ENCODE assay signal across 24 cellular contexts in the genomic region with DNA sequence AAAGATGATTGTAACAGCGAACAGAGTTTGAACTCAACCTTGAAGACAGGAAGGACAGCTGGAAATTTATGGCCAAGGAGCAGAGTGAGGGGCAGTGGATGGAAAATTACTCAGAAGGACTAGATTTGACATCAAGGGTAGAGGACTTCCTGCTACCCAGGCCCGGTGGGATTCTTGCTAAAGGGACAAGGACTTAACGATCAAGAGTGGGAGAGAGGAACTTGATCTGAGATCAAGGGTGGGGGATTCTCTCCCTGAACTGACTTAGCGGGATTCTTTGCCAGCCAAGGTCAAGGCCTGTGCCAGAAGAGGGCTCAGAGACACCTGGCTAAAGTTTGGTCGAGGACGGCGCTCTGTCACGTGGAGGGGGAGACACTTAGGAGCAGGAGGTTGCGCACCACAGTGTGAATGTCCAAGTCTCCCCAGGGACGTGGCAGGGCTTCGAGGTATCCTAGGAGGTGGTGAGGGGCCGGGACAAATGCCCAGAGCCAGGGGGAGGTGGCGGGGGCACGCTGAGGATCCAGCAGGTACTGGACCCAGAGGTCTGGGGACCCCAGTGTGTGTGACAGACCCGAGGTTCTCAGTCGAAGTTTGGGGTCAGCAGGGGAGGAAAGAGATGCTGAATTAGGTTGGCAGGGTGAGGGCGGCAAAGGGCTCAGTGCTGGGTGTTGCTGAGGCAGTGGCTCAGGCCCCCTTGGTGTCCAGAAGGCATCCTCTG. TPM values are rescaled to one million over a fixed set of nuclear protein-coding genes. Genes with fewer than 3 reads are reported as not detected.
A peak's percentile ranks its signal among the peaks of the same experiment; 100 is the strongest.
DNase-seq lines count a peak whose midpoint lies in the region; ATAC-seq, FAIRE-seq and TF ChIP-seq lines count a peak whose summit lies in the region.
"Had no signal": no experiment of that assay in that cellular context is flagged by ENCODE, and none has a peak within 500 bp of the region (broad histone marks: within the 10 kb centered on the region; RNA-seq: fewer than 3 reads in every experiment).

No MANE protein-coding gene starts in this region.

- H3K27ac ChIP-seq in BLaER1 (no peak overlapping the region), kidney (ENCODE audit: low read depth in 2 of 2, low read length in 2 of 2) (no peak overlapping the region)
- H3K27ac ChIP-seq: GM23248, neutrophil, testis had no signal

- peaks cover 25% of the 10 kb centered on the region for H3K27me3 Mint-ChIP-seq in activated T-helper 17 cell treated with anti-CD3 and anti-CD28 coated beads, Interleukin-2, amount 50 U/mL, for 72 hours
- peaks cover 17% of the 10 kb centered on the region for H3K27me3 Mint-ChIP-seq in activated CD8-positive, alpha-beta T cell treated with anti-CD3 and anti-CD28 coated beads for 36 hours

- CTCF ChIA-PET in activated CD8-positive, alpha-beta T cell treated with anti-CD3 and anti-CD28 coated beads for 36 hours (lab: Charles Lee): no interaction called here

- H3K4me1 ChIP-seq in BLaER1 (peaks cover 30% of the 10 kb centered on the region), kidney (ENCODE audit: control insufficient read depth in 1 of 2, insufficient read depth in 1 of 2, low read depth in 1 of 2, low read length in 2 of 2) (no peaks in the 10 kb centered on the region)

- no peak for ATAC-seq in activated T-helper 17 cell treated with anti-CD3 and anti-CD28 coated beads, Interleukin-2, amount 50 U/mL, for 72 hours (replicated peaks)
- ATAC-seq in activated CD8-positive, alpha-beta T cell treated with anti-CD3 and anti-CD28 coated beads for 36 hours: no peak
- ATAC-seq: CD8-positive, alpha-beta T cell; GM12878 had no signal

- H3K36me3 Mint-ChIP-seq in activated T-helper 17 cell treated with anti-CD3 and anti-CD28 coated beads, Interleukin-2, amount 50 U/mL, for 72 hours (ENCODE audit: low read depth): no peaks in the 10 kb centered on the region
- no peaks in the 10 kb centered on the region for H3K36me3 Mint-ChIP-seq in activated CD8-positive, alpha-beta T cell treated with anti-CD3 and anti-CD28 coated beads for 36 hours (ENCODE audit: low read depth)
- H3K36me3 Mint-ChIP-seq: CD8-positive, alpha-beta T cell; mesothelial cell of epicardium had no signal

- FAIRE-seq in kidney (lab: Jason Lieb, UNC) (no peak), urothelium cell line (lab: Jason Lieb, UNC) (no peak)
- FAIRE-seq: frontal cortex, GM12878 had no signal

- H3K4me2 ChIP-seq in BLaER1: peak overlapping the region; percentile 18; the same call in 1 of the 2 replicates

- intact Hi-C loops in kidney (cut with DNase I): no loop called here
- intact Hi-C loops in posterior vena cava (cut with DNase I): no loop called here
- intact Hi-C loops in activated CD8-positive, alpha-beta T cell treated with anti-CD3 and anti-CD28 coated beads for 36 hours (cut with micrococcal nuclease): no loop called here

- H3K9me3 Mint-ChIP-seq in activated T-helper 17 cell treated with anti-CD3 and anti-CD28 coated beads, Interleukin-2, amount 50 U/mL, for 72 hours: no peaks in the 10 kb centered on the region
- no peaks in the 10 kb centered on the region for H3K9me3 Mint-ChIP-seq in activated CD8-positive, alpha-beta T cell treated with anti-CD3 and anti-CD28 coated beads for 36 hours
- H3K9me3 Mint-ChIP-seq: CD8-positive, alpha-beta T cell; mesothelial cell of epicardium; T-helper 1 cell treated with Interleukin-12 subunit alpha and Interleukin-12 subunit beta and Interleukin-4 antibody, amounts not matched to agents 30 μg/mL and 1 μg/mL, for 36 hours had no signal

- H3K27ac Mint-ChIP-seq in activated T-helper 17 cell treated with anti-CD3 and anti-CD28 coated beads, Interleukin-2, amount 50 U/mL, for 72 hours: peak overlapping the region; percentile 9
- no peak overlapping the region for H3K27ac Mint-ChIP-seq in activated CD8-positive, alpha-beta T cell treated with anti-CD3 and anti-CD28 coated beads for 36 hours
- H3K27ac Mint-ChIP-seq: CD8-positive, alpha-beta T cell; mesothelial cell of epicardium; T-helper 1 cell treated with Interleukin-12 subunit alpha and Interleukin-12 subunit beta and Interleukin-4 antibody, amounts not matched to agents 30 μg/mL and 1 μg/mL, for 36 hours had no signal

- H3K4me3 ChIP-seq in BLaER1 (no peak overlapping the region), kidney (ENCODE audit: low read length in 2 of 2) (no peak overlapping the region)
- H3K4me3 ChIP-seq: GM12878, GM23248, testis had no signal

- POLR2A ChIA-PET in activated CD8-positive, alpha-beta T cell treated with anti-CD3 and anti-CD28 coated beads for 36 hours (lab: Charles Lee): no interaction called here

- no peaks in the 10 kb centered on the region for H3K36me3 ChIP-seq in BLaER1
- no peaks in the 10 kb centered on the region for H3K36me3 ChIP-seq in kidney (ENCODE audit: control insufficient read depth in 1 of 2, insufficient read depth in 2 of 2, low read length in 2 of 2)
- H3K36me3 ChIP-seq: neutrophil had no signal

- H3K9me3 ChIP-seq in BLaER1 (no peaks in the 10 kb centered on the region), kidney (ENCODE audit: control insufficient read depth in 1 of 2, low read length in 2 of 2) (no peaks in the 10 kb centered on the region)
- H3K9me3 ChIP-seq: neutrophil, testis had no signal

- TF ChIP-seq CTCF in kidney (IDR thresholded peaks at IDR 0.05; ENCODE audit: borderline replicate concordance, extremely low read depth, insufficient read depth): no peak
- no peak for TF ChIP-seq CTCF in activated CD8-positive, alpha-beta T cell treated with anti-CD3 and anti-CD28 coated beads for 36 hours (IDR thresholded peaks at IDR 0.05)

- no peaks in the 10 kb centered on the region for H3K4me1 Mint-ChIP-seq in activated T-helper 17 cell treated with anti-CD3 and anti-CD28 coated beads, Interleukin-2, amount 50 U/mL, for 72 hours
- H3K4me1 Mint-ChIP-seq in activated CD8-positive, alpha-beta T cell treated with anti-CD3 and anti-CD28 coated beads for 36 hours (ENCODE audit: low read depth): no peaks in the 10 kb centered on the region

- H4K20me1 ChIP-seq in BLaER1: no peaks in the 10 kb centered on the region

- no peaks in the 10 kb centered on the region for H3K27me3 ChIP-seq in BLaER1
- H3K27me3 ChIP-seq: testis had no signal

- no peak overlapping the region for H3K4me3 Mint-ChIP-seq in activated T-helper 17 cell treated with anti-CD3 and anti-CD28 coated beads, Interleukin-2, amount 50 U/mL, for 72 hours
- no peak overlapping the region for H3K4me3 Mint-ChIP-seq in activated CD8-positive, alpha-beta T cell treated with anti-CD3 and anti-CD28 coated beads for 36 hours
- H3K4me3 Mint-ChIP-seq: CD8-positive, alpha-beta T cell; mesothelial cell of epicardium; T-helper 1 cell treated with Interleukin-12 subunit alpha and Interleukin-12 subunit beta and Interleukin-4 antibody, amounts not matched to agents 30 μg/mL and 1 μg/mL, for 36 hours had no signal

- H3K9ac ChIP-seq in BLaER1: no peak overlapping the region
- no peak overlapping the region for H3K9ac ChIP-seq in kidney (ENCODE audit: low read length in 2 of 2)
- H3K9ac ChIP-seq: GM23248 had no signal

- peak; percentile 59 for DNase-seq in kidney
- DNase-seq in posterior vena cava (ENCODE audit: low spot score): peak; percentile 76
- DNase-seq in NCI-H1436 treated with DMSO at 0.1 percent for 48 hours (lab: John Stamatoyannopoulos, UW): no peak
- DNase-seq in NCI-H1694 treated with DMSO at 0.1 percent for 48 hours (lab: John Stamatoyannopoulos, UW): no peak
- no peak for DNase-seq in activated CD8-positive, alpha-beta T cell treated with anti-CD3 and anti-CD28 coated beads for 36 hours
- no peak for DNase-seq in urothelium cell line (ENCODE audit: low spot score)
- DNase-seq: activated CD4-positive, alpha-beta T cell treated with anti-CD3 and anti-CD28 coated beads, Interleukin-2, amount 50 U/mL, for 1 hour; activated CD8-positive, alpha-beta memory T cell treated with anti-CD3 and anti-CD28 coated beads, Interleukin-2, amount 50 U/mL, for 4 hours; activated gamma-delta T cell treated with Interleukin-2 at 50 U/mL for 16 hours; amniotic stem cell; CD8-positive, alpha-beta T cell; central memory CD4-positive, alpha-beta T cell; DMS53; GM23248; KBM-7; testis had no signal

RNA-seq across cellular contexts. Expression of a gene that starts 46.1 kb away (rescaled TPM):
- not detected for total RNA-seq in activated T-helper 17 cell treated with anti-CD3 and anti-CD28 coated beads, Interleukin-2, amount 50 U/mL, for 72 hours
- total RNA-seq in kidney (1.1 TPM), posterior vena cava (10 to 100 TPM in 1 of 2 donors, 1 to 10 TPM in 1; 9.8 to 12.7 TPM)
- polyA plus RNA-seq in kidney (ENCODE audit: insufficient read depth, low read depth, low replicate concordance): 0.04 TPM
- total RNA-seq in activated CD8-positive, alpha-beta T cell treated with anti-CD3 and anti-CD28 coated beads for 36 hours: not detected
- total RNA-seq: CD8-positive, alpha-beta T cell; epithelial cell of proximal tubule; GM12878 had no signal
- polyA plus RNA-seq: GM12878 had no signal

Comparison
In these comparisons a context has a peak if more than half of its experiments do, and no peak if none do; other contexts are left out.
1. DNase-seq: peak in kidney (single experiment) and posterior vena cava (single experiment); none in NCI-H1436 treated with DMSO at 0.1 percent for 48 hours (single experiment), NCI-H1694 treated with DMSO at 0.1 percent for 48 hours (single experiment), activated CD8-positive, alpha-beta T cell treated with anti-CD3 and anti-CD28 coated beads for 36 hours (single experiment) and urothelium cell line (single experiment).